ENCODE assay signal across 8 cellular contexts in genomic region chr13:44155422-44156293, GRCh38.
DNase-seq lines count a peak whose midpoint lies in the region; ATAC-seq and TF ChIP-seq lines count a peak whose summit lies in the region.

No MANE protein-coding gene starts in this region.

- no peaks in the 10 kb centered on the region for H3K27me3 Mint-ChIP-seq in activated CD8-positive, alpha-beta T cell treated with anti-CD3 and anti-CD28 coated beads, Interleukin-2, amount 10 ng/mL, durations not matched to agents 7 days and 5 days (ENCODE audit: low read depth)

- no peaks in the 10 kb centered on the region for H3K36me3 Mint-ChIP-seq in activated CD8-positive, alpha-beta T cell treated with anti-CD3 and anti-CD28 coated beads, Interleukin-2, amount 10 ng/mL, durations not matched to agents 7 days and 5 days (ENCODE audit: low read depth)

- intact Hi-C loops in colonic mucosa (cut with DNase I), result no loop called here
- intact Hi-C loops in testis (cut with DNase I; ENCODE audit: low total_unique reads), result no loop called here

- H3K4me1 ChIP-seq in colonic mucosa (peaks cover 11% of the 10 kb centered on the region), testis (peaks cover 22% of the 10 kb centered on the region)

- no peak overlapping the region for H3K4me3 Mint-ChIP-seq in activated CD8-positive, alpha-beta T cell treated with anti-CD3 and anti-CD28 coated beads, Interleukin-2, amount 10 ng/mL, durations not matched to agents 7 days and 5 days

- CTCF ChIA-PET in activated CD8-positive, alpha-beta T cell treated with anti-CD3 and anti-CD28 coated beads, Interleukin-2, amount 10 ng/mL, durations not matched to agents 7 days and 5 days (lab: Charles Lee), result no interaction called here

- H3K9me3 ChIP-seq in colonic mucosa (no peaks in the 10 kb centered on the region), testis (no peaks in the 10 kb centered on the region)

- TF ChIP-seq CTCF in colonic mucosa (IDR thresholded peaks at IDR 0.05), result no peak
- TF ChIP-seq CTCF in testis (IDR thresholded peaks at IDR 0.05), result no peak

- peak overlapping the region in 1 of 2 donors; percentile 7 for H3K9ac ChIP-seq in colonic mucosa (ENCODE audit: low read depth in 2 of 2, low read length in 2 of 2)

- H3K27ac ChIP-seq in colonic mucosa (peak overlapping the region; percentile 37), testis (no peak overlapping the region)

- DNase-seq in NCI-H2029 (lab: John Stamatoyannopoulos, UW) (peak; percentile 57), colonic mucosa (peak; percentile 79), medulla oblongata (ENCODE audit: extremely low spot score) (peak; percentile 57), testis (peak; percentile 74), SW 1271 (lab: John Stamatoyannopoulos, UW) (no peak), glomerular visceral epithelial cell (ENCODE audit: extremely low spot score) (no peak)
- no peak for DNase-seq in activated CD8-positive, alpha-beta T cell treated with anti-CD3 and anti-CD28 coated beads, Interleukin-2, amount 10 ng/mL, durations not matched to agents 7 days and 5 days

- no peak for ATAC-seq in HG03565 (IDR thresholded peaks at IDR 0.05; ENCODE audit: unreplicated experiment)
- ATAC-seq in activated CD8-positive, alpha-beta T cell treated with anti-CD3 and anti-CD28 coated beads, Interleukin-2, amount 10 ng/mL, durations not matched to agents 7 days and 5 days, result no peak

- no peaks in the 10 kb centered on the region for H3K4me1 Mint-ChIP-seq in activated CD8-positive, alpha-beta T cell treated with anti-CD3 and anti-CD28 coated beads, Interleukin-2, amount 10 ng/mL, durations not matched to agents 7 days and 5 days (ENCODE audit: low read depth)

- POLR2A ChIA-PET in activated CD8-positive, alpha-beta T cell treated with anti-CD3 and anti-CD28 coated beads, Interleukin-2, amount 10 ng/mL, durations not matched to agents 7 days and 5 days (lab: Charles Lee), result no interaction called here

- H3K9me3 Mint-ChIP-seq in activated CD8-positive, alpha-beta T cell treated with anti-CD3 and anti-CD28 coated beads, Interleukin-2, amount 10 ng/mL, durations not matched to agents 7 days and 5 days (ENCODE audit: insufficient read depth), result no peaks in the 10 kb centered on the region

- H3K27me3 ChIP-seq in colonic mucosa (no peaks in the 10 kb centered on the region), testis (no peaks in the 10 kb centered on the region)

- H3K27ac Mint-ChIP-seq in activated CD8-positive, alpha-beta T cell treated with anti-CD3 and anti-CD28 coated beads, Interleukin-2, amount 10 ng/mL, durations not matched to agents 7 days and 5 days, result no peak overlapping the region

- TF ChIP-seq POLR2A in testis (IDR thresholded peaks at IDR 0.05), result no peak

- 42 to 65% methylated on average over 14 of the region's 14 CpGs for WGBS in testis, 2 donors

- H3K4me3 ChIP-seq in colonic mucosa (no peak overlapping the region), testis (no peak overlapping the region)

- H3K36me3 ChIP-seq in colonic mucosa (no peaks in the 10 kb centered on the region), testis (ENCODE audit: low read depth, missing control alignments) (no peaks in the 10 kb centered on the region)

Comparison
In these comparisons a context has a peak if more than half of its experiments do, and no peak if none do; other contexts are left out.
1. DNase-seq: peak in NCI-H2029 (single experiment), colonic mucosa (single experiment), medulla oblongata (single experiment) and testis (single experiment); none in SW 1271 (0 of 2), activated CD8-positive, alpha-beta T cell treated with anti-CD3 and anti-CD28 coated beads, Interleukin-2, amount 10 ng/mL, durations not matched to agents 7 days and 5 days (single experiment) and glomerular visceral epithelial cell (single experiment).